In the genomic region with DNA sequence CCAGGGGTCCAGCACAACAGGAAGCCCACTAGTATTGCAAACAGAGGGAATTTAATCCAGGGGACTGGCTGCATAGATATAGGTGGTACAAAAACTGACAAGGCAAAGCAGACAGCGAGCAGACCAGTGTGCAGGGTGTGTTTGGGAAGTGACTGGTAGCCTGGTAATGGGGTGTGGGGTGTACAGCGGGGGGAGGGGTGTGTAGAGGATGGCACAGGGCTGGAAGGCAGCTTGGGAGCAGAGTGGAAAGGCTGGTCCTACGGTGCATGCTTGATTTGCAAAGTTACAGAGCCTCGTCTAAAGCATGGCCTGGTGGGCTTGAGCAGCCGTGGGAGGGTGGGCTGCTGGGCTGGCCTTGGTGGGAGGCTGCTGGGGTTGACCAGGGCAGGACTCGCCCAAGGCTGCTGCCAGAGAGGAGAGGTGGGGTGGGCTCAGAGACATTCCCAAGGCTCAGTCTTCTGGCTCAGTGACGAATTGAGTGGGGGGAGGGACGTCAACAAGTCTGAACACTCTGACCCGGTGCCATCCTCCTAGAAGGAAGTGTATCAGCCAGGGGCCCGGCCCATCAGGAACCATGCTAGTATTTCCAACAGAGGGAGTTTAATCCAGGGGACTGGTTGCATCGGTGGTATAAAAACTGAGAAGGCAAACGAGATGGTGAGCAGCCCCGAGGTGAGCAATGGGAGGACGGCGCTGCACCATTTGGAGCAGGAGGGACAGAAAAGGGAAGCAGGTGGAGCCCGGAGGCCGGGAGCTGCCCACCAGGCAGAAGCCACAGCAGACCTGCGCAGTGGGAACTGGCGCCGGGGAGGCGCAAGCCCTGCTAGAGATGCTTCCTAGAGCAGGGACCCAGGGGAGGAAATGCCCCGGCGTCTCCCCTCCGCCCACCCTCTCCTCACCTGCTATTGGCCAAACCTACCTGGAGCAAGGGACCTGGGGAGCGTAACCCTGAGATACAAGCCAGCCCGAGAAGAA, we compare ENCODE assay signal across 17 cellular contexts. TPM values are rescaled to one million over a fixed set of nuclear protein-coding genes. Genes with fewer than 3 reads are reported as not detected.
A peak's percentile ranks its signal among the peaks of the same experiment; 100 is the strongest.
DNase-seq lines count a peak whose midpoint lies in the region; ATAC-seq and TF ChIP-seq lines count a peak whose summit lies in the region.
"Had no signal": no experiment of that assay in that cellular context is flagged by ENCODE, and none has a peak within 500 bp of the region (broad histone marks: within the 10 kb centered on the region; RNA-seq: fewer than 3 reads in every experiment).

No MANE protein-coding gene starts in this region.

- no peak for DNase-seq in activated CD4-positive, alpha-beta T cell treated with anti-CD3 and anti-CD28 coated beads, Interleukin-2, amount 10 ng/mL, durations not matched to agents 24 days and 14 days
- no peak for DNase-seq in activated CD4-positive, alpha-beta T cell treated with anti-CD3 and anti-CD28 coated beads, Interleukin-2, amount 50 U/mL, for 4 hours
- DNase-seq in NCI-H69 (lab: John Stamatoyannopoulos, UW) (peak; percentile 94), smooth muscle cell (lab: John Stamatoyannopoulos, UW; ENCODE audit: unreplicated experiment) (no peak), activated gamma-delta T cell (lab: John Stamatoyannopoulos, UW) (no peak)
- DNase-seq: activated effector memory CD4-positive, alpha-beta T cell treated with Interleukin-2 at 50 U/mL for 16 hours; DMS79 treated with DMSO at 0.1 percent for 48 hours; NCI-H345; stimulated activated CD4-positive, alpha-beta T cell treated with anti-CD3 and anti-CD28 coated beads, Interleukin-12 subunit alpha, Interleukin-12 subunit beta, amount 100 ng/mL, for 4 hours had no signal

- intact Hi-C loops in activated CD4-positive, alpha-beta T cell treated with anti-CD3 and anti-CD28 coated beads, Interleukin-2, amount 10 ng/mL, durations not matched to agents 24 days and 14 days (cut with micrococcal nuclease) = loop anchor here (10.0 kb wide), 1 partner anchor 1647 kb away; no protein-coding TSS in a partner anchor

- H3K27me3 ChIP-seq in esophagus (ENCODE audit: control insufficient read depth in 1 of 2, insufficient read depth in 2 of 2, low read length in 2 of 2) = no peaks in the 10 kb centered on the region
- H3K27me3 ChIP-seq in smooth muscle cell (ENCODE audit: low read depth) = peaks cover 10% of the 10 kb centered on the region
- H3K27me3 ChIP-seq: ascending aorta had no signal

- ATAC-seq in HG03520 (IDR thresholded peaks at IDR 0.05; ENCODE audit: unreplicated experiment) (no peak), GM18868 (IDR thresholded peaks at IDR 0.05; ENCODE audit: unreplicated experiment) (no peak)

- H3K4me1 Mint-ChIP-seq in activated CD4-positive, alpha-beta T cell treated with anti-CD3 and anti-CD28 coated beads, Interleukin-2, amount 10 ng/mL, durations not matched to agents 24 days and 14 days = peaks cover 4% of the 10 kb centered on the region
- H3K4me1 Mint-ChIP-seq: memory B cell had no signal

- H3K4me2 ChIP-seq in smooth muscle cell = peak overlapping the region; percentile 8

- TF ChIP-seq CTCF in smooth muscle cell (IDR thresholded peaks at IDR 0.05; ENCODE audit: borderline replicate concordance, insufficient read depth, poor library complexity, severe bottlenecking) = no peak

- no peak overlapping the region for H3K27ac Mint-ChIP-seq in activated CD4-positive, alpha-beta T cell treated with anti-CD3 and anti-CD28 coated beads, Interleukin-2, amount 10 ng/mL, durations not matched to agents 24 days and 14 days
- H3K27ac Mint-ChIP-seq: memory B cell had no signal

- H3K4me3 Mint-ChIP-seq in activated CD4-positive, alpha-beta T cell treated with anti-CD3 and anti-CD28 coated beads, Interleukin-2, amount 10 ng/mL, durations not matched to agents 24 days and 14 days = peak overlapping the region; percentile 17
- H3K4me3 Mint-ChIP-seq: memory B cell had no signal

- peaks cover 2 to 12% of the 10 kb centered on the region in 2 donors for H3K9me3 ChIP-seq in esophagus (ENCODE audit: control insufficient read depth in 2 of 2, insufficient read depth in 1 of 2, low read depth in 1 of 2, low read length in 1 of 2)
- no peaks in the 10 kb centered on the region for H3K9me3 ChIP-seq in smooth muscle cell (replicated peaks; ENCODE audit: low read depth)

- H3K27ac ChIP-seq in esophagus (ENCODE audit: low read depth in 2 of 2, low read length in 1 of 2) (peak overlapping the region; percentile 93 to 97), smooth muscle cell (ENCODE audit: low read depth) (no peak overlapping the region)
- H3K27ac ChIP-seq: ascending aorta, parathyroid adenoma had no signal

- H3K9ac ChIP-seq in smooth muscle cell (ENCODE audit: low read depth) = no peak overlapping the region
- H3K9ac ChIP-seq: parathyroid adenoma had no signal

- H3K4me3 ChIP-seq in esophagus (ENCODE audit: low read depth in 1 of 2, low read length in 2 of 2) (peak overlapping the region; percentile 60 to 61), smooth muscle cell (no peak overlapping the region)
- H3K4me3 ChIP-seq: ascending aorta had no signal

- H3K79me2 ChIP-seq in smooth muscle cell (ENCODE audit: low read depth) = no peaks in the 10 kb centered on the region
- H3K79me2 ChIP-seq: parathyroid adenoma had no signal

- no peak overlapping the region for H2AFZ ChIP-seq in smooth muscle cell (ENCODE audit: low read depth)
- H2AFZ ChIP-seq: parathyroid adenoma had no signal

- H3K4me1 ChIP-seq in esophagus (ENCODE audit: control insufficient read depth in 2 of 2, insufficient read depth in 2 of 2, low read length in 1 of 2) (peaks cover 7 to 32% of the 10 kb centered on the region in 2 donors), smooth muscle cell (ENCODE audit: low read depth) (no peaks in the 10 kb centered on the region)
- H3K4me1 ChIP-seq: ascending aorta had no signal

- H3K36me3 Mint-ChIP-seq in activated CD4-positive, alpha-beta T cell treated with anti-CD3 and anti-CD28 coated beads, Interleukin-2, amount 10 ng/mL, durations not matched to agents 24 days and 14 days (ENCODE audit: low read depth) = peaks cover 2% of the 10 kb centered on the region

- H3K27me3 Mint-ChIP-seq in activated CD4-positive, alpha-beta T cell treated with anti-CD3 and anti-CD28 coated beads, Interleukin-2, amount 10 ng/mL, durations not matched to agents 24 days and 14 days = peaks cover 24% of the 10 kb centered on the region

- 61 to 69% methylated on average over 26 of the region's 26 CpGs for WGBS in esophagus, 2 donors
- 92% methylated on average over 24 of the region's 26 CpGs for WGBS in smooth muscle cell (ENCODE audit: low lambda C conversion rate)

- H3K9me3 Mint-ChIP-seq in activated CD4-positive, alpha-beta T cell treated with anti-CD3 and anti-CD28 coated beads, Interleukin-2, amount 10 ng/mL, durations not matched to agents 24 days and 14 days = peaks cover 6% of the 10 kb centered on the region

- H3F3A ChIP-seq in smooth muscle cell (ENCODE audit: low read depth) = peaks cover 10% of the 10 kb centered on the region

- no peaks in the 10 kb centered on the region for H4K20me1 ChIP-seq in smooth muscle cell (ENCODE audit: low read depth)

- H3K36me3 ChIP-seq in esophagus (ENCODE audit: control insufficient read depth in 2 of 2, insufficient read depth in 2 of 2, low read length in 1 of 2) (no peaks in the 10 kb centered on the region), smooth muscle cell (ENCODE audit: low read depth) (no peaks in the 10 kb centered on the region)
- H3K36me3 ChIP-seq: ascending aorta had no signal

RNA-seq across cellular contexts. Expression of a gene that starts 29.2 kb away (rescaled TPM):
- not detected in 2 replicates for total RNA-seq in activated CD4-positive, alpha-beta T cell treated with anti-CD3 and anti-CD28 coated beads, Interleukin-2, amount 10 ng/mL, durations not matched to agents 24 days and 14 days
- polyA plus RNA-seq in esophagus = under 1 TPM in 1 of 2 donors, not detected in 1; 0.02 TPM
- 0.13 TPM in 1 of 2 replicates, not detected in the other for total RNA-seq in smooth muscle cell
- not detected in 2 replicates for polyA plus RNA-seq in smooth muscle cell
- total RNA-seq: ascending aorta, RPMI7951, temporal lobe had no signal

RNA-seq across cellular contexts. Expression of a gene that starts 47.6 kb away (rescaled TPM):
- total RNA-seq in activated CD4-positive, alpha-beta T cell treated with anti-CD3 and anti-CD28 coated beads, Interleukin-2, amount 10 ng/mL, durations not matched to agents 24 days and 14 days = not detected in 2 replicates
- polyA plus RNA-seq in esophagus (under 1 TPM; 0.02 to 0.04 TPM), smooth muscle cell (2.4 and 4.9 TPM in 2 replicates)
- total RNA-seq in smooth muscle cell = 4.3 and 4.7 TPM in 2 replicates
- total RNA-seq: ascending aorta, temporal lobe had no signal
